In the genomic region with DNA sequence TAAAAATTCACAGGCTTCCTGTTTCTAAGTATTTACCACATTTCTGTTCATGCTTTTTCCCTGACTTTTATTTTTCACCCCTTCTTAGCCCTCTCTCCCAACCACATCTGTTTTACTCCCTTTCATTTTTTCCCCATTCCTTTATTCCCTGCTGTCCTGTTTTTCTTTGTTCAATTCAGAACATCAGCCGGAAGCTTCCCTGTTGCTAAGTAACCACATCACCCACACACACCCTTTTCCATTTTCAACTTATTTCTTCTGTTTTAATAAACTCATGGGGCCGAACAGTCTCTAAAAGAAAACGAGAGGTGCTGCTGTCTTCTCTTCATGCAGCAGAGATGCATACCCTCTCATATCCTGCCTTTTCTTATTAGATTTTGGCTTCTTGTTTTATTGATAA, we compare ENCODE assay signal across 11 cellular contexts. TPM values are rescaled to one million over a fixed set of nuclear protein-coding genes. Genes with fewer than 3 reads are reported as not detected.
DNase-seq lines count a peak whose midpoint lies in the region; ATAC-seq and TF ChIP-seq lines count a peak whose summit lies in the region.
"Had no signal": no experiment of that assay in that cellular context is flagged by ENCODE, and none has a peak within 500 bp of the region (broad histone marks: within the 10 kb centered on the region; RNA-seq: fewer than 3 reads in every experiment).

No MANE protein-coding gene starts in this region.

- H3K27ac ChIP-seq in tibial nerve = peak overlapping the region in 3 of 4 donors; percentile 21 to 77 (median 53)
- H3K27ac ChIP-seq: body of pancreas had no signal

- H3K27me3 ChIP-seq in tibial nerve = no peaks in the 10 kb centered on the region
- H3K27me3 ChIP-seq: body of pancreas had no signal

- H3K4me1 ChIP-seq in tibial nerve = peaks cover 0 to 48% (median 12%) of the 10 kb centered on the region in 4 donors

- H3K9me3 ChIP-seq in tibial nerve = no peaks in the 10 kb centered on the region
- H3K9me3 ChIP-seq: body of pancreas had no signal

- no peak for ATAC-seq in activated CD8-positive, alpha-beta T cell treated with anti-CD3 and anti-CD28 coated beads, Interleukin-2, amount 10 ng/mL, durations not matched to agents 7 days and 5 days
- ATAC-seq: body of pancreas had no signal

- H3K4me1 Mint-ChIP-seq in activated naive CD4-positive, alpha-beta T cell treated with anti-CD3 and anti-CD28 coated beads, Interleukin-2, amount 50 U/mL, for 24 hours = peaks cover 83% of the 10 kb centered on the region
- H3K4me1 Mint-ChIP-seq in activated CD8-positive, alpha-beta T cell treated with anti-CD3 and anti-CD28 coated beads, Interleukin-2, amount 10 ng/mL, durations not matched to agents 7 days and 5 days (ENCODE audit: low read depth) = peaks cover 52% of the 10 kb centered on the region

- peaks cover 22% of the 10 kb centered on the region for H3K36me3 Mint-ChIP-seq in activated naive CD4-positive, alpha-beta T cell treated with anti-CD3 and anti-CD28 coated beads, Interleukin-2, amount 50 U/mL, for 24 hours
- peaks cover 71% of the 10 kb centered on the region for H3K36me3 Mint-ChIP-seq in activated CD8-positive, alpha-beta T cell treated with anti-CD3 and anti-CD28 coated beads, Interleukin-2, amount 10 ng/mL, durations not matched to agents 7 days and 5 days (ENCODE audit: low read depth)
- H3K36me3 Mint-ChIP-seq: CD14-positive monocyte had no signal

- H3K4me3 ChIP-seq in tibial nerve = no peak overlapping the region
- H3K4me3 ChIP-seq: body of pancreas had no signal

- 25 to 26% methylated on average over 3 of the region's 3 CpGs for WGBS in tibial nerve, 2 donors

- H3K27ac Mint-ChIP-seq in activated naive CD4-positive, alpha-beta T cell treated with anti-CD3 and anti-CD28 coated beads, Interleukin-2, amount 50 U/mL, for 24 hours = peak overlapping the region; percentile 77
- H3K27ac Mint-ChIP-seq in activated CD8-positive, alpha-beta T cell treated with anti-CD3 and anti-CD28 coated beads, Interleukin-2, amount 10 ng/mL, durations not matched to agents 7 days and 5 days = peak overlapping the region; percentile 87

- no peak for TF ChIP-seq CTCF in tibial nerve (IDR thresholded peaks at IDR 0.05)

- DNase-seq in activated naive CD4-positive, alpha-beta T cell (lab: John Stamatoyannopoulos, UW) = no peak
- DNase-seq in activated CD8-positive, alpha-beta T cell treated with anti-CD3 and anti-CD28 coated beads, Interleukin-2, amount 10 ng/mL, durations not matched to agents 7 days and 5 days = no peak
- DNase-seq in iris pigment epithelial cell (ENCODE audit: low read depth) (peak; percentile 31), tibial nerve (ENCODE audit: low spot score in 2 of 2) (no peak), NCI-H1417 (lab: John Stamatoyannopoulos, UW) (no peak), AML-193 (lab: John Stamatoyannopoulos, UW) (no peak), DMS153 treated with DMSO at 0.1 percent for 48 hours (lab: John Stamatoyannopoulos, UW; ENCODE audit: unreplicated experiment) (no peak)
- DNase-seq: body of pancreas, RPMI8226 had no signal

- no peaks in the 10 kb centered on the region for H3K27me3 Mint-ChIP-seq in activated naive CD4-positive, alpha-beta T cell treated with anti-CD3 and anti-CD28 coated beads, Interleukin-2, amount 50 U/mL, for 24 hours
- H3K27me3 Mint-ChIP-seq in activated CD8-positive, alpha-beta T cell treated with anti-CD3 and anti-CD28 coated beads, Interleukin-2, amount 10 ng/mL, durations not matched to agents 7 days and 5 days (ENCODE audit: low read depth) = no peaks in the 10 kb centered on the region

- TF ChIP-seq POLR2A in tibial nerve (IDR thresholded peaks at IDR 0.05) = no peak

- TF ChIP-seq EP300 in tibial nerve (IDR thresholded peaks at IDR 0.05) = no peak

- CTCF ChIA-PET in activated CD8-positive, alpha-beta T cell treated with anti-CD3 and anti-CD28 coated beads, Interleukin-2, amount 10 ng/mL, durations not matched to agents 7 days and 5 days (lab: Charles Lee) = interaction anchor here (0.7 to 7.4 kb wide), 4 partner anchors 21 to 191 kb away, joined by 3 to 35 read pairs (median 3); no protein-coding TSS in a partner anchor

- POLR2A ChIA-PET in activated CD8-positive, alpha-beta T cell treated with anti-CD3 and anti-CD28 coated beads, Interleukin-2, amount 10 ng/mL, durations not matched to agents 7 days and 5 days (lab: Charles Lee) = interaction anchor here (1.4 to 2.3 kb wide), 3 partner anchors 23 to 54 kb away, joined by 3 to 9 read pairs (median 6); a partner anchor contains a TSS

- H3K4me3 Mint-ChIP-seq in activated naive CD4-positive, alpha-beta T cell treated with anti-CD3 and anti-CD28 coated beads, Interleukin-2, amount 50 U/mL, for 24 hours = peak overlapping the region; percentile 98
- H3K4me3 Mint-ChIP-seq in activated CD8-positive, alpha-beta T cell treated with anti-CD3 and anti-CD28 coated beads, Interleukin-2, amount 10 ng/mL, durations not matched to agents 7 days and 5 days = peak overlapping the region; percentile 77

- H3K36me3 ChIP-seq in tibial nerve = no peaks in the 10 kb centered on the region

- no peaks in the 10 kb centered on the region for H3K9me3 Mint-ChIP-seq in activated naive CD4-positive, alpha-beta T cell treated with anti-CD3 and anti-CD28 coated beads, Interleukin-2, amount 50 U/mL, for 24 hours
- no peaks in the 10 kb centered on the region for H3K9me3 Mint-ChIP-seq in activated CD8-positive, alpha-beta T cell treated with anti-CD3 and anti-CD28 coated beads, Interleukin-2, amount 10 ng/mL, durations not matched to agents 7 days and 5 days (ENCODE audit: insufficient read depth)

RNA-seq across cellular contexts. Expression of a gene that starts 53.5 kb away (rescaled TPM):
- total RNA-seq in activated CD8-positive, alpha-beta T cell treated with anti-CD3 and anti-CD28 coated beads, Interleukin-2, amount 10 ng/mL, durations not matched to agents 7 days and 5 days = 10 to 100 TPM; 45.7 to 48.7 TPM
- total RNA-seq in tibial nerve = 10 to 100 TPM; 26.7 to 47.4 (median 37.8) TPM
